Comparison of ENCODE assay signal across 1 cellular context in genomic region chr5:142386151-142387021, GRCh38.
TF ChIP-seq lines count a peak whose summit lies in the region.

No MANE protein-coding gene starts in this region.

TF ChIP-seq in GM23338, 12 proteins besides CTCF, POLR2A, EP300 and RAD21 (continued from another document):
- TF ChIP-seq ZNF462 (CRISPR knock-in tag; IDR thresholded peaks at IDR 0.05) = no peak
